20 cellular contexts compared by ENCODE assay signal in genomic region chr10:78763217-78763616, GRCh38.
A peak's percentile ranks its signal among the peaks of the same experiment; 100 is the strongest.
DNase-seq lines count a peak whose midpoint lies in the region; ATAC-seq and TF ChIP-seq lines count a peak whose summit lies in the region.
"Had no signal": no experiment of that assay in that cellular context is flagged by ENCODE, and none has a peak within 500 bp of the region (broad histone marks: within the 10 kb centered on the region; RNA-seq: fewer than 3 reads in every experiment).

No MANE protein-coding gene starts in this region.

- in situ Hi-C loops in transverse colon (cut with MboI; ENCODE audit: low pct_ligation_motif_present in 1 of 4, low pct_unique_long_range_greater_than_20kb in 1 of 4, low sequenced_read_pairs in 3 of 4), result no loop called here

- H3K79me2 ChIP-seq in neural progenitor cell (ENCODE audit: low read depth), result no peaks in the 10 kb centered on the region

- peak overlapping the region; percentile 61 for H3K27ac Mint-ChIP-seq in dendritic cell treated with granulocyte-macrophage colony-stimulating factor and Interleukin-4, amounts not matched to agents 40 ng/mL and 50 ng/mL, for 4 days
- peak overlapping the region; percentile 42 for H3K27ac Mint-ChIP-seq in neural progenitor cell
- H3K27ac Mint-ChIP-seq: CD4-positive, CD25-positive, alpha-beta regulatory T cell; T-cell had no signal

- H3K4me3 Mint-ChIP-seq in dendritic cell treated with granulocyte-macrophage colony-stimulating factor and Interleukin-4, amounts not matched to agents 40 ng/mL and 50 ng/mL, for 4 days, result no peak overlapping the region
- no peak overlapping the region for H3K4me3 Mint-ChIP-seq in neural progenitor cell
- H3K4me3 Mint-ChIP-seq: CD4-positive, CD25-positive, alpha-beta regulatory T cell; T-cell had no signal

- TF ChIP-seq EP300 in transverse colon (IDR thresholded peaks at IDR 0.05; ENCODE audit: low read depth), result no peak

- H3K27me3 ChIP-seq in heart left ventricle (no peaks in the 10 kb centered on the region), right cardiac atrium (ENCODE audit: control insufficient read depth, insufficient read depth) (no peaks in the 10 kb centered on the region), neural progenitor cell (no peaks in the 10 kb centered on the region), transverse colon (no peaks in the 10 kb centered on the region)
- H3K27me3 ChIP-seq: cardiac muscle cell had no signal

- H3K4me2 ChIP-seq in neural progenitor cell, result no peak overlapping the region

- H2AFZ ChIP-seq in neural progenitor cell (replicated peaks), result no peak overlapping the region
- H2AFZ ChIP-seq: GM23248 had no signal

- H3K4me1 ChIP-seq in heart left ventricle (peaks cover 0 to 21% (median 9%) of the 10 kb centered on the region in 12 donors), right cardiac atrium (ENCODE audit: control insufficient read depth, insufficient read depth, low read length) (peaks cover 9% of the 10 kb centered on the region), neural progenitor cell (no peaks in the 10 kb centered on the region), transverse colon (peaks cover 0 to 10% (median 4%) of the 10 kb centered on the region in 4 donors)
- H3K4me1 ChIP-seq: foreskin keratinocyte had no signal

- WGBS in heart left ventricle, 4 donors, result 77 to 83% (median 79%) methylated on average over 7 of the region's 7 CpGs
- 68% methylated on average over 7 of the region's 7 CpGs for WGBS in right cardiac atrium
- WGBS in transverse colon (ENCODE audit: low coverage in 1 of 2), 2 donors, result 89 to 100% methylated on average over 3 to 7 of the region's 7 CpGs

- H3K27me3 Mint-ChIP-seq in dendritic cell treated with granulocyte-macrophage colony-stimulating factor and Interleukin-4, amounts not matched to agents 40 ng/mL and 50 ng/mL, for 4 days, result peaks cover 4% of the 10 kb centered on the region
- H3K27me3 Mint-ChIP-seq in neural progenitor cell (ENCODE audit: insufficient read depth, low read depth), result peaks cover 26% of the 10 kb centered on the region
- H3K27me3 Mint-ChIP-seq: T-cell had no signal

- H3K27ac ChIP-seq in heart left ventricle (peak overlapping the region in 7 of 12 donors; percentile 3 to 76 (median 60)), right cardiac atrium (ENCODE audit: low read length) (no peak overlapping the region), neural progenitor cell (no peak overlapping the region), transverse colon (peak overlapping the region; percentile 41 to 67 (median 54))
- H3K27ac ChIP-seq: cardiac muscle cell, foreskin keratinocyte, GM23248, VCaP had no signal

- H3K4me3 ChIP-seq in heart left ventricle (no peak overlapping the region), right cardiac atrium (ENCODE audit: low read length) (no peak overlapping the region), neural progenitor cell (no peak overlapping the region), transverse colon (no peak overlapping the region)
- H3K4me3 ChIP-seq: cardiac muscle cell, GM12878, GM23248, spleen had no signal

- no peaks in the 10 kb centered on the region for H3K9me3 ChIP-seq in heart left ventricle
- H3K9me3 ChIP-seq in right cardiac atrium (ENCODE audit: control insufficient read depth, low read length), result no peaks in the 10 kb centered on the region
- no peaks in the 10 kb centered on the region for H3K9me3 ChIP-seq in neural progenitor cell (ENCODE audit: low read depth)
- no peaks in the 10 kb centered on the region for H3K9me3 ChIP-seq in transverse colon
- H3K9me3 ChIP-seq: spleen had no signal

- no peaks in the 10 kb centered on the region for H3K36me3 Mint-ChIP-seq in dendritic cell treated with granulocyte-macrophage colony-stimulating factor and Interleukin-4, amounts not matched to agents 40 ng/mL and 50 ng/mL, for 4 days (ENCODE audit: low read depth)
- H3K36me3 Mint-ChIP-seq in neural progenitor cell, result no peaks in the 10 kb centered on the region
- H3K36me3 Mint-ChIP-seq: CD4-positive, CD25-positive, alpha-beta regulatory T cell; T-cell had no signal

- no peak for TF ChIP-seq POLR2A in heart left ventricle (IDR thresholded peaks at IDR 0.05)
- TF ChIP-seq POLR2A in transverse colon (IDR thresholded peaks at IDR 0.05), result no peak

- no peaks in the 10 kb centered on the region for H3K9me3 Mint-ChIP-seq in dendritic cell treated with granulocyte-macrophage colony-stimulating factor and Interleukin-4, amounts not matched to agents 40 ng/mL and 50 ng/mL, for 4 days
- no peaks in the 10 kb centered on the region for H3K9me3 Mint-ChIP-seq in neural progenitor cell
- H3K9me3 Mint-ChIP-seq: CD4-positive, CD25-positive, alpha-beta regulatory T cell; T-cell had no signal

- no peak overlapping the region for H3K9ac ChIP-seq in neural progenitor cell
- H3K9ac ChIP-seq: GM23248 had no signal

- intact Hi-C loops in heart left ventricle (cut with DNase I), result loop anchor here in 1 of 10 donors (10.0 kb wide), 1 partner anchor 118 kb away; no protein-coding TSS in a partner anchor
- intact Hi-C loops in right cardiac atrium (cut with DNase I), result no loop called here
- intact Hi-C loops in dendritic cell treated with granulocyte-macrophage colony-stimulating factor and Interleukin-4, amounts not matched to agents 40 ng/mL and 50 ng/mL, for 4 days (cut with micrococcal nuclease), result no loop called here
- intact Hi-C loops in transverse colon (cut with DNase I; ENCODE audit: low total_unique reads), result no loop called here

- no peaks in the 10 kb centered on the region for H4K20me1 ChIP-seq in neural progenitor cell (ENCODE audit: low read depth)

- peaks cover 86% of the 10 kb centered on the region for H3K4me1 Mint-ChIP-seq in dendritic cell treated with granulocyte-macrophage colony-stimulating factor and Interleukin-4, amounts not matched to agents 40 ng/mL and 50 ng/mL, for 4 days (ENCODE audit: low read depth)
- H3K4me1 Mint-ChIP-seq in neural progenitor cell, result peaks cover 37% of the 10 kb centered on the region
- H3K4me1 Mint-ChIP-seq: CD4-positive, CD25-positive, alpha-beta regulatory T cell; T-cell had no signal

- ATAC-seq in heart left ventricle (no peak), right cardiac atrium (no peak)
- ATAC-seq: foreskin keratinocyte, T-cell had no signal

- H3K36me3 ChIP-seq in heart left ventricle (no peaks in the 10 kb centered on the region), neural progenitor cell (no peaks in the 10 kb centered on the region), transverse colon (no peaks in the 10 kb centered on the region)
- H3K36me3 ChIP-seq: cardiac muscle cell, spleen had no signal

- DNase-seq in heart left ventricle (peak in 1 of 5 donors; percentile 17), right cardiac atrium (no peak), neural progenitor cell (ENCODE audit: low spot score) (no peak), transverse colon (no peak), SW 1271 (lab: John Stamatoyannopoulos, UW) (no peak), 8988T (no peak), DMS153 (lab: John Stamatoyannopoulos, UW) (no peak)
- DNase-seq: foreskin keratinocyte, GM23248, NCI-H1092 treated with DMSO at 0.1 percent for 48 hours, NCI-H2029 treated with DMSO at 0.1 percent for 48 hours, NCI-H345, SIG-M5, T-cell had no signal

- H3F3A ChIP-seq in neural progenitor cell (ENCODE audit: low read depth), result no peaks in the 10 kb centered on the region

- TF ChIP-seq CTCF in heart left ventricle (IDR thresholded peaks at IDR 0.05), result no peak
- TF ChIP-seq CTCF in neural progenitor cell (IDR thresholded peaks at IDR 0.05), result no peak
- TF ChIP-seq CTCF in transverse colon (IDR thresholded peaks at IDR 0.05), result no peak

Comparison
In these comparisons a context has a peak if more than half of its experiments do, and no peak if none do; other contexts are left out.
1. H3K27ac ChIP-seq: peak in heart left ventricle (7 of 12) and transverse colon (4 of 4); none in right cardiac atrium (single experiment) and neural progenitor cell (single experiment).